Comparison of ENCODE assay signal across 9 cellular contexts in the genomic region with DNA sequence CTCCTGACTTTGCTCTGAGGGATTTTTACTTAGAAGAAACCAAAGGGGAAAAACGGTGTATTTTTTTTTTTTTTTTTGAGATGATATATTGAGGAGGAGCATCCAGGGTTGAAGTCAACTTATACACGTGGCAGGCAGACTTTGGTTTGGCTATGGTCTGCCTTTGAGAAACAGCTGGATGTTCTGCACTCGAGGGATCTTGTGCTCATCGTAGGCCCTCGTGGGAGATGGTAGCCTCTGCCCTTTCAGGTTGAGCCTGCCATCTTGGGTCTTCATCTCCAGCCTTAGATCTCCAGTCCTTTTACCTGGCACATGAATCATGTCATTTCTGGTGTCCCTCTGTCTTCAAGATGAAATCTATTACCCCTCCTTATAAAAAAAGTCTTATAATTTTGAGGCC.
"Had no signal": no experiment of that assay in that cellular context is flagged by ENCODE, and none has a peak within 500 bp of the region (broad histone marks: within the 10 kb centered on the region; RNA-seq: fewer than 3 reads in every experiment).

No MANE protein-coding gene starts in this region.

- H3K27me3 ChIP-seq: ovary, right lobe of liver, spleen, upper lobe of left lung had no signal

- H3K36me3 ChIP-seq: ovary, right lobe of liver, spleen, upper lobe of left lung had no signal

- H3K4me3 Mint-ChIP-seq: activated T-helper 1 cell treated with anti-CD3 and anti-CD28 coated beads, Interleukin-12 subunit alpha, Interleukin-12 subunit beta, Interleukin-2, Interleukin-4 antibody, amounts not matched to agents 30 ng/mL and 10 ng/mL and 1 ng/mL, durations not matched to agents 14 hours and 24 hours and 36 hours; nephron progenitor cell; stimulated activated naive CD8-positive, alpha-beta T cell treated with anti-CD3 and anti-CD28 coated beads, Interleukin-15, amount 100 ng/mL, for 72 hours; T-cell had no signal

- H3K4me1 Mint-ChIP-seq: stimulated activated naive CD8-positive, alpha-beta T cell treated with anti-CD3 and anti-CD28 coated beads, Interleukin-15, amount 100 ng/mL, for 72 hours; T-cell had no signal

- H3K4me1 ChIP-seq: right lobe of liver had no signal

- H3K36me3 Mint-ChIP-seq: T-cell had no signal

- DNase-seq: aorta, nephron progenitor cell, spleen, upper lobe of left lung had no signal

- H3K27ac Mint-ChIP-seq: activated T-helper 1 cell treated with anti-CD3 and anti-CD28 coated beads, Interleukin-12 subunit alpha, Interleukin-12 subunit beta, Interleukin-2, Interleukin-4 antibody, amounts not matched to agents 30 ng/mL and 10 ng/mL and 1 ng/mL, durations not matched to agents 14 hours and 24 hours and 36 hours; nephron progenitor cell; stimulated activated naive CD8-positive, alpha-beta T cell treated with anti-CD3 and anti-CD28 coated beads, Interleukin-15, amount 100 ng/mL, for 72 hours; T-cell had no signal

- H3K4me3 ChIP-seq: ovary, right lobe of liver, spleen, upper lobe of left lung had no signal

- H3K27me3 Mint-ChIP-seq: stimulated activated naive CD8-positive, alpha-beta T cell treated with anti-CD3 and anti-CD28 coated beads, Interleukin-15, amount 100 ng/mL, for 72 hours; T-cell had no signal

- H3K9me3 ChIP-seq: ovary, right lobe of liver, spleen, upper lobe of left lung had no signal

- H3K9me3 Mint-ChIP-seq: activated T-helper 1 cell treated with anti-CD3 and anti-CD28 coated beads, Interleukin-12 subunit alpha, Interleukin-12 subunit beta, Interleukin-2, Interleukin-4 antibody, amounts not matched to agents 30 ng/mL and 10 ng/mL and 1 ng/mL, durations not matched to agents 14 hours and 24 hours and 36 hours; nephron progenitor cell; stimulated activated naive CD8-positive, alpha-beta T cell treated with anti-CD3 and anti-CD28 coated beads, Interleukin-15, amount 100 ng/mL, for 72 hours; T-cell had no signal

- H3K27ac ChIP-seq: ovary, right lobe of liver, spleen, upper lobe of left lung had no signal
